ENCODE assay signal across 17 cellular contexts in the genomic region with DNA sequence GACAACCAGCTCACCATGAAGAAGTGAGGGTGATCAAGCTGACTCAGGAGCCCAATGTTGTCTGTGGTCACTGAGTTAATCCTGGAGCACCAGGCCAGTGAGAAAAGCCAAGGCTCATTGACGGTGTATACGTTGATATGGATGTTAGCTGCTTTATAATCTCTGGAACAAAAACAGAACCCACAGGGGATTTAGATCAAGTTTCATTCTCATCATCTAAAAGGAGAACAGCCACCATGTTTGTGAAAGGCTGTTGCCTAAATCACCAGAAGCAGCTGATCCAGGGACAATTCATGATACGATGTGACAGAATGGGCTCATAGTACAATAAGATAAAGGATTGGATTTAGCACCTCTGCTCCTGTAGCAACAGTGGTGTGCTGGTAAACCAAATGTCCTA.
"Had no signal": no experiment of that assay in that cellular context is flagged by ENCODE, and none has a peak within 500 bp of the region (broad histone marks: within the 10 kb centered on the region; RNA-seq: fewer than 3 reads in every experiment).

No MANE protein-coding gene starts in this region.

- H3K27me3 ChIP-seq: brain microvascular endothelial cell, cardiac muscle cell had no signal

- ATAC-seq: activated T-cell treated with anti-CD3 and anti-CD28 coated beads, Interleukin-2, amount 50 U/mL, for 4 hours; PC-3 had no signal

- H3K4me3 ChIP-seq: cardiac muscle cell had no signal

- H3K9ac ChIP-seq: KMS-11 had no signal

- DNase-seq: activated B cell treated with CpG ODN at 0.5 μM for 24 hours; activated CD4-positive, alpha-beta memory T cell treated with anti-CD3 and anti-CD28 coated beads for 36 hours; activated CD4-positive, alpha-beta T cell treated with anti-CD3 and anti-CD28 coated beads, Interleukin-2, amount 10 ng/mL, durations not matched to agents 7 days and 5 days; activated CD8-positive, alpha-beta memory T cell treated with anti-CD3 and anti-CD28 coated beads for 24 hours; activated gamma-delta T cell; activated naive CD4-positive, alpha-beta T cell treated with anti-CD3 and anti-CD28 coated beads for 36 hours; activated T-cell treated with anti-CD3 and anti-CD28 coated beads, Interleukin-2, amount 50 U/mL, for 4 hours; brain microvascular endothelial cell; MM.1S; NCI-H1048; NCI-H1694; NCI-H2029 treated with DMSO at 0.1 percent for 48 hours; NCI-H526; PC-3; SHP77 had no signal

- H3K4me2 ChIP-seq: KMS-11 had no signal

- H3K36me3 ChIP-seq: brain microvascular endothelial cell, cardiac muscle cell had no signal

- H3K27ac ChIP-seq: brain microvascular endothelial cell, cardiac muscle cell, KMS-11 had no signal
